ENCODE assay signal across 8 cellular contexts in genomic region chrX:103376118-103376978, GRCh38. TPM values are rescaled to one million over a fixed set of nuclear protein-coding genes. Genes with fewer than 3 reads are reported as not detected.
DNase-seq lines count a peak whose midpoint lies in the region; ATAC-seq and TF ChIP-seq lines count a peak whose summit lies in the region.

BEX3 (plus strand) TSS chrX:103376538; CDS start chrX:103377522, 984 bp downstream.

- H2AK5ac ChIP-seq in mesenchymal stem cell (ENCODE audit: low read length, severe bottlenecking): no peak within 1 kb of the TSS

- H3K9me3 ChIP-seq in mesenchymal stem cell (ENCODE audit: control insufficient read depth, low read length): no peaks in the 10 kb centered on the region

- H2AFZ ChIP-seq in mesenchymal stem cell (ENCODE audit: low read depth, low read length): peak within 1 kb of the TSS; percentile 15

- no peaks in the 10 kb centered on the region for H3K79me1 ChIP-seq in mesenchymal stem cell (replicated peaks; ENCODE audit: low read length, poor library complexity, severe bottlenecking)

- CTCF ChIA-PET in activated CD8-positive, alpha-beta memory T cell treated with anti-CD3 and anti-CD28 coated beads, Interleukin-2, amount 10 ng/mL, durations not matched to agents 7 days and 5 days (lab: Charles Lee): no interaction called here

- H2BK12ac ChIP-seq in mesenchymal stem cell (ENCODE audit: low read length in 2 of 2): no peak within 1 kb of the TSS

- H3K27me3 ChIP-seq in mesenchymal stem cell (ENCODE audit: control insufficient read depth in 1 of 2, insufficient read depth in 1 of 2, low read length in 2 of 2): no peaks in the 10 kb centered on the region

- H2BK120ac ChIP-seq in mesenchymal stem cell (ENCODE audit: low read depth, low read length): peak within 1 kb of the TSS; percentile 89

- H3K4me1 Mint-ChIP-seq in activated CD8-positive, alpha-beta memory T cell treated with anti-CD3 and anti-CD28 coated beads, Interleukin-2, amount 10 ng/mL, durations not matched to agents 7 days and 5 days: peaks cover 3% of the 10 kb centered on the region

- peaks cover 3% of the 10 kb centered on the region for H3K4me1 ChIP-seq in mesenchymal stem cell (ENCODE audit: control insufficient read depth, insufficient read depth, low read depth, low read length)

- H3K9me3 Mint-ChIP-seq in activated CD8-positive, alpha-beta memory T cell treated with anti-CD3 and anti-CD28 coated beads, Interleukin-2, amount 10 ng/mL, durations not matched to agents 7 days and 5 days (ENCODE audit: low read depth): no peaks in the 10 kb centered on the region

- DNase-seq in NCI-H345 treated with DMSO at 0.1 percent for 48 hours (lab: John Stamatoyannopoulos, UW; ENCODE audit: unreplicated experiment): peak; percentile 19
- peak; percentile 42 for DNase-seq in activated CD8-positive, alpha-beta memory T cell treated with anti-CD3 and anti-CD28 coated beads, Interleukin-2, amount 10 ng/mL, durations not matched to agents 7 days and 5 days
- peak; percentile 17 for DNase-seq in epithelial cell of esophagus (ENCODE audit: low read depth)
- peak; percentile 65 for DNase-seq in mesenchymal stem cell
- peak; percentile 25 to 53 (median 34) for DNase-seq in stimulated activated naive CD4-positive, alpha-beta T cell (lab: John Stamatoyannopoulos, UW)
- no peak for DNase-seq in KG1 (lab: John Stamatoyannopoulos, UW)

- no peak within 1 kb of the TSS for H3K27ac Mint-ChIP-seq in activated CD8-positive, alpha-beta memory T cell treated with anti-CD3 and anti-CD28 coated beads, Interleukin-2, amount 10 ng/mL, durations not matched to agents 7 days and 5 days

- peak within 1 kb of the TSS; percentile 65 for H3K4me2 ChIP-seq in mesenchymal stem cell (ENCODE audit: low read length, poor library complexity, severe bottlenecking)

- H3K4me3 ChIP-seq in epithelial cell of esophagus (ENCODE audit: low read length): peak within 1 kb of the TSS; percentile 66
- peak within 1 kb of the TSS; percentile 77 to 78 for H3K4me3 ChIP-seq in mesenchymal stem cell (ENCODE audit: insufficient read depth in 1 of 2, low read depth in 1 of 2, low read length in 2 of 2)

- H4K8ac ChIP-seq in mesenchymal stem cell (ENCODE audit: low read length): peak within 1 kb of the TSS; percentile 97

- WGBS in mesenchymal stem cell: 15% methylated on average over 9 of the region's 62 CpGs

- peaks cover 0 to 4% of the 10 kb centered on the region in 2 experiments for H3K36me3 ChIP-seq in mesenchymal stem cell (ENCODE audit: control insufficient read depth in 1 of 2, insufficient read depth in 2 of 2, low read depth in 1 of 2, low read length in 2 of 2)

- H3K23ac ChIP-seq in mesenchymal stem cell (ENCODE audit: low read length in 2 of 2): peak within 1 kb of the TSS in 1 of 2 experiments; percentile 35

- no peaks in the 10 kb centered on the region for H3K36me3 Mint-ChIP-seq in activated CD8-positive, alpha-beta memory T cell treated with anti-CD3 and anti-CD28 coated beads, Interleukin-2, amount 10 ng/mL, durations not matched to agents 7 days and 5 days

- H4K91ac ChIP-seq in mesenchymal stem cell (ENCODE audit: low read length): peak within 1 kb of the TSS; percentile 89

- H3K14ac ChIP-seq in mesenchymal stem cell (ENCODE audit: low read length in 2 of 2): peak within 1 kb of the TSS in 1 of 2 experiments; percentile 79

- peak within 1 kb of the TSS; percentile 64 for H3K4me3 Mint-ChIP-seq in activated CD8-positive, alpha-beta memory T cell treated with anti-CD3 and anti-CD28 coated beads, Interleukin-2, amount 10 ng/mL, durations not matched to agents 7 days and 5 days

- peaks cover 4% of the 10 kb centered on the region for H3K27me3 Mint-ChIP-seq in activated CD8-positive, alpha-beta memory T cell treated with anti-CD3 and anti-CD28 coated beads, Interleukin-2, amount 10 ng/mL, durations not matched to agents 7 days and 5 days

- peak within 1 kb of the TSS; percentile 91 to 94 for H3K4ac ChIP-seq in mesenchymal stem cell (ENCODE audit: low read depth in 1 of 2, low read length in 2 of 2)

- H3K18ac ChIP-seq in mesenchymal stem cell (ENCODE audit: low read depth in 1 of 2, low read length in 2 of 2): peak within 1 kb of the TSS; percentile 61 to 91

- TF ChIP-seq CTCF in epithelial cell of esophagus (IDR thresholded peaks at IDR 0.05; ENCODE audit: insufficient read depth, low read depth, low read length, missing control alignments): no peak

- peak within 1 kb of the TSS; percentile 44 for H2BK5ac ChIP-seq in mesenchymal stem cell (ENCODE audit: low read depth, low read length, poor library complexity, severe bottlenecking)

- ATAC-seq in GM18907 (IDR thresholded peaks at IDR 0.05; ENCODE audit: unreplicated experiment) (peak; percentile 76), HG03025 (IDR thresholded peaks at IDR 0.05; ENCODE audit: low FRiP score, unreplicated experiment) (no peak)
- peak; percentile 63 for ATAC-seq in activated CD8-positive, alpha-beta memory T cell treated with anti-CD3 and anti-CD28 coated beads, Interleukin-2, amount 10 ng/mL, durations not matched to agents 7 days and 5 days

- H3K27ac ChIP-seq in mesenchymal stem cell (ENCODE audit: low read length, poor library complexity, severe bottlenecking): peak within 1 kb of the TSS; percentile 40

- H3K9ac ChIP-seq in mesenchymal stem cell (ENCODE audit: low read length): peak within 1 kb of the TSS; percentile 92

- H2BK15ac ChIP-seq in mesenchymal stem cell (ENCODE audit: low read depth, poor library complexity, severe bottlenecking): no peak within 1 kb of the TSS

RNA-seq across cellular contexts. Expression of gene BEX3, which starts in this region (rescaled TPM):
- 1 to 10 TPM; 9.2 to 9.9 TPM for total RNA-seq in activated CD8-positive, alpha-beta memory T cell treated with anti-CD3 and anti-CD28 coated beads, Interleukin-2, amount 10 ng/mL, durations not matched to agents 7 days and 5 days
- 431 TPM for polyA plus RNA-seq in mesenchymal stem cell (2013, experiment 1 of 2)
- 447 TPM for polyA plus RNA-seq in mesenchymal stem cell (2013, experiment 2 of 2)
